ENCODE assay signal across 8 cellular contexts in genomic region chr15:91692596-91692995, GRCh38.
"Had no signal": no experiment of that assay in that cellular context is flagged by ENCODE, and none has a peak within 500 bp of the region (broad histone marks: within the 10 kb centered on the region; RNA-seq: fewer than 3 reads in every experiment).

No MANE protein-coding gene starts in this region.

- DNase-seq: GDM1, GF-D8 had no signal

- H3K4me3 ChIP-seq: GM12878 had no signal

- ATAC-seq: GM12878 had no signal

- FAIRE-seq: G401.6, GM12878, GM12891, GM12892, GM18507, GM19239 had no signal
